Comparison of ENCODE assay signal across 1 cellular context in the genomic region with DNA sequence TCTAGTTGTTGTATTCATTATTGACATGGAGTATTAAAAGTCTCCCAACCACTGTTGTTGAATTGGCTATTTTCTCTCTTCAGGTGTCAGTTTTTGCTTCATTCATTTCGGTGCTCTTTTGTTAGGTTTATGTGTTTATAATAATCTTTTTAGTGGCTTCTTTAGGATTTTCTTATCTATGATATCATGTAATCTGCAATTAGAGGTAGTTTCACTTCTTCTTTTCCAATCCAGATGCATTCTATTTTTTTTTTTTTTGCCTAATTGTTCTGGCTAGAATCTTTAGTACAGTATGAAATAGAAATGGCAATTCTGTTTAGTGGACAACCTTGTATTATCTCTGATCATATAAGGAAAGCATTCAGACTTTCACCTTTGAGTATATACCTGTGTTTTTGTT.
A peak's percentile ranks its signal among the peaks of the same experiment; 100 is the strongest.
TF ChIP-seq lines count a peak whose summit lies in the region.

No MANE protein-coding gene starts in this region.

TF ChIP-seq in GM12878, 131 proteins besides CTCF, POLR2A, EP300 and RAD21 (continues in another document):
- TF ChIP-seq CBFB (IDR thresholded peaks at IDR 0.05; ENCODE audit: low read depth) (no peak), SP1 (IDR thresholded peaks at IDR 0.05; ENCODE audit: low read depth, low read length) (no peak), MTA3 (IDR thresholded peaks at IDR 0.05; ENCODE audit: borderline replicate concordance, low read length) (no peak), WRNIP1 (IDR thresholded peaks at IDR 0.05; ENCODE audit: borderline replicate concordance, low read depth, low read length) (no peak), ATF7 (IDR thresholded peaks at IDR 0.05; ENCODE audit: low read depth) (peak; percentile 95), NR2C2 (IDR thresholded peaks at IDR 0.05; ENCODE audit: borderline replicate concordance, control insufficient read depth, insufficient read length, low read depth) (no peak), ZBTB4 (CRISPR knock-in tag; IDR thresholded peaks at IDR 0.05) (no peak), SREBF2 (IDR thresholded peaks at IDR 0.05; ENCODE audit: low read length) (no peak), IKZF1 (conservative IDR thresholded peaks at IDR 0.05) (no peak), USF1 (IDR thresholded peaks at IDR 0.05; ENCODE audit: borderline replicate concordance, extremely low read length, insufficient read depth, low read depth, low read length) (no peak), TCF7 (IDR thresholded peaks at IDR 0.05; ENCODE audit: borderline replicate concordance) (0 out of 2 replicates have a peak, but pooled peaks have one; percentile 21), KLF5 (IDR thresholded peaks at IDR 0.05; ENCODE audit: partially characterized antibody) (no peak), TAF1 (IDR thresholded peaks at IDR 0.05; ENCODE audit: borderline replicate concordance, low read depth, low read length) (no peak), JUND (IDR thresholded peaks at IDR 0.05; ENCODE audit: low read depth, low read length) (no peak), RELB (IDR thresholded peaks at IDR 0.05; ENCODE audit: low read depth) (peak; percentile 68; the same call in 1 of the 2 replicates), BACH1 (IDR thresholded peaks at IDR 0.05; ENCODE audit: borderline replicate concordance) (no peak), POLR2AphosphoS2 (IDR thresholded peaks at IDR 0.05; ENCODE audit: low read depth, low read length) (no peak), ZNF622 (IDR thresholded peaks at IDR 0.05) (no peak), TBL1XR1 (IDR thresholded peaks at IDR 0.05; ENCODE audit: low read depth, low read length) (no peak), TCF12 (IDR thresholded peaks at IDR 0.05; ENCODE audit: low read depth, low read length) (no peak), ZZZ3 (IDR thresholded peaks at IDR 0.05; ENCODE audit: control insufficient read depth, insufficient read length, low read depth) (no peak), EZH2 (IDR thresholded peaks at IDR 0.05; ENCODE audit: borderline replicate concordance, control insufficient read depth, low read depth, low read length) (no peak), BHLHE40 (IDR thresholded peaks at IDR 0.05; ENCODE audit: borderline replicate concordance in 1 of 2, low read depth in 2 of 2, low read length in 1 of 2) (no peak), STAT1 (conservative IDR thresholded peaks at IDR 0.05) (no peak), SREBF1 (IDR thresholded peaks at IDR 0.05; ENCODE audit: low read length) (no peak), RUNX3 (IDR thresholded peaks at IDR 0.05; ENCODE audit: low read length) (peak; percentile 62; the same call in 1 of the 2 replicates), MYB (IDR thresholded peaks at IDR 0.05; ENCODE audit: borderline replicate concordance, low read depth, low read length) (no peak), ZNF274 (IDR thresholded peaks at IDR 0.05; ENCODE audit: insufficient read depth, insufficient read length) (no peak), SPI1 (IDR thresholded peaks at IDR 0.05; ENCODE audit: borderline replicate concordance, insufficient read depth, low read depth, low read length) (peak; percentile 86), SMC3 (IDR thresholded peaks at IDR 0.05; ENCODE audit: borderline replicate concordance, low read length) (no peak), PAX5 (IDR thresholded peaks at IDR 0.05; ENCODE audit: borderline replicate concordance, low read depth, low read length) (no peak), IKZF2 (IDR thresholded peaks at IDR 0.05) (peak; percentile 73 to 76; a peak in 3 of 4 replicates), ZBED1 (IDR thresholded peaks at IDR 0.05; ENCODE audit: borderline replicate concordance) (no peak), HDAC2 (IDR thresholded peaks at IDR 0.05) (no peak), GABPA (IDR thresholded peaks at IDR 0.05; ENCODE audit: low read depth) (no peak), TCF3 (IDR thresholded peaks at IDR 0.05; ENCODE audit: borderline replicate concordance, insufficient read depth, low read depth, low read length) (no peak), SIN3A (IDR thresholded peaks at IDR 0.05; ENCODE audit: low read depth, low read length) (no peak), SIX5 (IDR thresholded peaks at IDR 0.05; ENCODE audit: low read depth, low read length, severe bottlenecking) (no peak), SMARCA5 (IDR thresholded peaks at IDR 0.05) (no peak), IRF4 (IDR thresholded peaks at IDR 0.05; ENCODE audit: low read depth, low read length) (no peak), MEF2A (IDR thresholded peaks at IDR 0.05; ENCODE audit: insufficient read depth, low read depth, low read length) (0 out of 2 replicates have a peak, but pooled peaks have one; percentile 39), ZNF207 (IDR thresholded peaks at IDR 0.05; ENCODE audit: borderline replicate concordance) (no peak), SMAD1 (IDR thresholded peaks at IDR 0.05; ENCODE audit: low read depth, partially characterized antibody) (no peak), DPF2 (IDR thresholded peaks at IDR 0.05) (0 out of 2 replicates have a peak, but pooled peaks have one; percentile 23), EGR1 (IDR thresholded peaks at IDR 0.05; ENCODE audit: borderline replicate concordance in 1 of 2, low read depth in 2 of 2, low read length in 2 of 2) (no peak), CHD2 (IDR thresholded peaks at IDR 0.05; ENCODE audit: borderline replicate concordance, low read depth, low read length) (no peak), MYC (IDR thresholded peaks at IDR 0.05; ENCODE audit: insufficient read depth, insufficient read length, insufficient replicate concordance, low read length, severe bottlenecking) (no peak), MTA2 (IDR thresholded peaks at IDR 0.05; ENCODE audit: low read depth) (peak; percentile 99), ZNF217 (IDR thresholded peaks at IDR 0.05) (no peak), LARP7 (IDR thresholded peaks at IDR 0.05) (no peak), PBX3 (IDR thresholded peaks at IDR 0.05; ENCODE audit: insufficient replicate concordance, low read depth, low read length) (no peak), GATAD2B (conservative IDR thresholded peaks at IDR 0.05; ENCODE audit: low read depth) (no peak), CEBPB (IDR thresholded peaks at IDR 0.05; ENCODE audit: borderline replicate concordance in 1 of 2, low read depth in 2 of 2, low read length in 2 of 2) (no peak)
- TF ChIP-seq, protein P1, sequence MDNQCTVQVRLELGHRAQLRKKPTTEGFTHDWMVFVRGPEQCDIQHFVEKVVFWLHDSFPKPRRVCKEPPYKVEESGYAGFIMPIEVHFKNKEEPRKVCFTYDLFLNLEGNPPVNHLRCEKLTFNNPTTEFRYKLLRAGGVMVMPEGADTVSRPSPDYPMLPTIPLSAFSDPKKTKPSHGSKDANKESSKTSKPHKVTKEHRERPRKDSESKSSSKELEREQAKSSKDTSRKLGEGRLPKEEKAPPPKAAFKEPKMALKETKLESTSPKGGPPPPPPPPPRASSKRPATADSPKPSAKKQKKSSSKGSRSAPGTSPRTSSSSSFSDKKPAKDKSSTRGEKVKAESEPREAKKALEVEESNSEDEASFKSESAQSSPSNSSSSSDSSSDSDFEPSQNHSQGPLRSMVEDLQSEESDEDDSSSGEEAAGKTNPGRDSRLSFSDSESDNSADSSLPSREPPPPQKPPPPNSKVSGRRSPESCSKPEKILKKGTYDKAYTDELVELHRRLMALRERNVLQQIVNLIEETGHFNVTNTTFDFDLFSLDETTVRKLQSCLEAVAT (IDR thresholded peaks at IDR 0.05), result no peak
- TF ChIP-seq, protein P2, sequence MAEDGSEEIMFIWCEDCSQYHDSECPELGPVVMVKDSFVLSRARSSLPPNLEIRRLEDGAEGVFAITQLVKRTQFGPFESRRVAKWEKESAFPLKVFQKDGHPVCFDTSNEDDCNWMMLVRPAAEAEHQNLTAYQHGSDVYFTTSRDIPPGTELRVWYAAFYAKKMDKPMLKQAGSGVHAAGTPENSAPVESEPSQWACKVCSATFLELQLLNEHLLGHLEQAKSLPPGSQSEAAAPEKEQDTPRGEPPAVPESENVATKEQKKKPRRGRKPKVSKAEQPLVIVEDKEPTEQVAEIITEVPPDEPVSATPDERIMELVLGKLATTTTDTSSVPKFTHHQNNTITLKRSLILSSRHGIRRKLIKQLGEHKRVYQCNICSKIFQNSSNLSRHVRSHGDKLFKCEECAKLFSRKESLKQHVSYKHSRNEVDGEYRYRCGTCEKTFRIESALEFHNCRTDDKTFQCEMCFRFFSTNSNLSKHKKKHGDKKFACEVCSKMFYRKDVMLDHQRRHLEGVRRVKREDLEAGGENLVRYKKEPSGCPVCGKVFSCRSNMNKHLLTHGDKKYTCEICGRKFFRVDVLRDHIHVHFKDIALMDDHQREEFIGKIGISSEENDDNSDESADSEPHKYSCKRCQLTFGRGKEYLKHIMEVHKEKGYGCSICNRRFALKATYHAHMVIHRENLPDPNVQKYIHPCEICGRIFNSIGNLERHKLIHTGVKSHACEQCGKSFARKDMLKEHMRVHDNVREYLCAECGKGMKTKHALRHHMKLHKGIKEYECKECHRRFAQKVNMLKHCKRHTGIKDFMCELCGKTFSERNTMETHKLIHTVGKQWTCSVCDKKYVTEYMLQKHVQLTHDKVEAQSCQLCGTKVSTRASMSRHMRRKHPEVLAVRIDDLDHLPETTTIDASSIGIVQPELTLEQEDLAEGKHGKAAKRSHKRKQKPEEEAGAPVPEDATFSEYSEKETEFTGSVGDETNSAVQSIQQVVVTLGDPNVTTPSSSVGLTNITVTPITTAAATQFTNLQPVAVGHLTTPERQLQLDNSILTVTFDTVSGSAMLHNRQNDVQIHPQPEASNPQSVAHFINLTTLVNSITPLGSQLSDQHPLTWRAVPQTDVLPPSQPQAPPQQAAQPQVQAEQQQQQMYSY (CRISPR knock-in tag; IDR thresholded peaks at IDR 0.05), result no peak
- TF ChIP-seq, protein P3, sequence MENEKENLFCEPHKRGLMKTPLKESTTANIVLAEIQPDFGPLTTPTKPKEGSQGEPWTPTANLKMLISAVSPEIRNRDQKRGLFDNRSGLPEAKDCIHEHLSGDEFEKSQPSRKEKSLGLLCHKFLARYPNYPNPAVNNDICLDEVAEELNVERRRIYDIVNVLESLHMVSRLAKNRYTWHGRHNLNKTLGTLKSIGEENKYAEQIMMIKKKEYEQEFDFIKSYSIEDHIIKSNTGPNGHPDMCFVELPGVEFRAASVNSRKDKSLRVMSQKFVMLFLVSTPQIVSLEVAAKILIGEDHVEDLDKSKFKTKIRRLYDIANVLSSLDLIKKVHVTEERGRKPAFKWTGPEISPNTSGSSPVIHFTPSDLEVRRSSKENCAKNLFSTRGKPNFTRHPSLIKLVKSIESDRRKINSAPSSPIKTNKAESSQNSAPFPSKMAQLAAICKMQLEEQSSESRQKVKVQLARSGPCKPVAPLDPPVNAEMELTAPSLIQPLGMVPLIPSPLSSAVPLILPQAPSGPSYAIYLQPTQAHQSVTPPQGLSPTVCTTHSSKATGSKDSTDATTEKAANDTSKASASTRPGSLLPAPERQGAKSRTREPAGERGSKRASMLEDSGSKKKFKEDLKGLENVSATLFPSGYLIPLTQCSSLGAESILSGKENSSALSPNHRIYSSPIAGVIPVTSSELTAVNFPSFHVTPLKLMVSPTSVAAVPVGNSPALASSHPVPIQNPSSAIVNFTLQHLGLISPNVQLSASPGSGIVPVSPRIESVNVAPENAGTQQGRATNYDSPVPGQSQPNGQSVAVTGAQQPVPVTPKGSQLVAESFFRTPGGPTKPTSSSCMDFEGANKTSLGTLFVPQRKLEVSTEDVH (IDR thresholded peaks at IDR 0.05; ENCODE audit: low read depth, partially characterized antibody), result no peak
